ENCODE assay signal across 1 cellular context in the genomic region with DNA sequence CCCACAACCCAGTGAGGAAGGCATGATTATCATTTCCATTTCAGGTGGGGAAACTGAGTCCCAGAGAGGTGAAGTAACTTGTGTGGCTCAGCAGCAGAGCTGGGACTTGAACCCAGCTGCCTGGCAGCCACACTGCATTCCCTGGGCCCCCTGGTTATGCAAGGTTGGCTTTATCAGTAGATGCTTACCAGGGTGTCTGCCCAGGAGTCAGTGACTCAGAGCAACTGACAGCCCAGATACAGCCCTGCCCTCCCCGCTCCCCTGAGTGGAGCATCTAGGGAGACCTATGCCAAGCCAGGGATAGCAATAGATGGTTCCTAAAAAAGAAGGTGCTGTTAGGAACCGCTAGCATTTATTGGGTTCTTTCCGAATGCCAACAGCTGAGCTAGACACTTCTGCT.
TF ChIP-seq lines count a peak whose summit lies in the region.

No MANE protein-coding gene starts in this region.

TF ChIP-seq in K562, 482 proteins besides CTCF, POLR2A, EP300 and RAD21:
- TF ChIP-seq PTBP1 (IDR thresholded peaks at IDR 0.05; ENCODE audit: low read depth, low read length) (no peak), TEAD4 (IDR thresholded peaks at IDR 0.05; ENCODE audit: low read length) (no peak), TEAD4 (CRISPR knock-in tag; IDR thresholded peaks at IDR 0.05; ENCODE audit: borderline replicate concordance) (no peak), ZNF3 (CRISPR knock-in tag; IDR thresholded peaks at IDR 0.05) (0 out of 2 replicates have a peak, but pooled peaks have one; percentile 36), ZBED1 (IDR thresholded peaks at IDR 0.05) (no peak), NFRKB (IDR thresholded peaks at IDR 0.05; ENCODE audit: low read depth) (no peak), ZNF384 (IDR thresholded peaks at IDR 0.05; ENCODE audit: low read depth, low read length) (no peak), DNMT1 (IDR thresholded peaks at IDR 0.05) (no peak)
- TF ChIP-seq, protein P1, sequence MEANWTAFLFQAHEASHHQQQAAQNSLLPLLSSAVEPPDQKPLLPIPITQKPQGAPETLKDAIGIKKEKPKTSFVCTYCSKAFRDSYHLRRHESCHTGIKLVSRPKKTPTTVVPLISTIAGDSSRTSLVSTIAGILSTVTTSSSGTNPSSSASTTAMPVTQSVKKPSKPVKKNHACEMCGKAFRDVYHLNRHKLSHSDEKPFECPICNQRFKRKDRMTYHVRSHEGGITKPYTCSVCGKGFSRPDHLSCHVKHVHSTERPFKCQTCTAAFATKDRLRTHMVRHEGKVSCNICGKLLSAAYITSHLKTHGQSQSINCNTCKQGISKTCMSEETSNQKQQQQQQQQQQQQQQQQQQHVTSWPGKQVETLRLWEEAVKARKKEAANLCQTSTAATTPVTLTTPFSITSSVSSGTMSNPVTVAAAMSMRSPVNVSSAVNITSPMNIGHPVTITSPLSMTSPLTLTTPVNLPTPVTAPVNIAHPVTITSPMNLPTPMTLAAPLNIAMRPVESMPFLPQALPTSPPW (CRISPR knock-in tag; IDR thresholded peaks at IDR 0.05) = 0 out of 2 replicates have a peak, but pooled peaks have one; percentile 27
TF ChIP-seq in K562: peak in this region for 2.
